ENCODE assay signal across 15 cellular contexts in genomic region chr12:12466157-12466556, GRCh38.
DNase-seq lines count a peak whose midpoint lies in the region; ATAC-seq and TF ChIP-seq lines count a peak whose summit lies in the region.
"Had no signal": no experiment of that assay in that cellular context is flagged by ENCODE, and none has a peak within 500 bp of the region (broad histone marks: within the 10 kb centered on the region; RNA-seq: fewer than 3 reads in every experiment).

No MANE protein-coding gene starts in this region.

- H3K36me3 ChIP-seq in naive thymus-derived CD4-positive, alpha-beta T cell (ENCODE audit: control insufficient read depth in 2 of 3, insufficient read depth in 3 of 3, low read length in 3 of 3): no peaks in the 10 kb centered on the region
- H3K36me3 ChIP-seq: MG63, SJSA1 had no signal

- peak overlapping the region; percentile 18 to 87 for H3K4me3 Mint-ChIP-seq in activated T-cell treated with anti-CD3 and anti-CD28 coated beads, Interleukin-2, amount 50 U/mL, for 72 hours
- H3K4me3 Mint-ChIP-seq in naive thymus-derived CD4-positive, alpha-beta T cell: peak overlapping the region; percentile 37 to 76 (median 70)
- H3K4me3 Mint-ChIP-seq in type B pancreatic cell: no peak overlapping the region
- H3K4me3 Mint-ChIP-seq: neural crest cell had no signal

- peaks cover 86% of the 10 kb centered on the region for H3K4me1 Mint-ChIP-seq in activated T-cell treated with anti-CD3 and anti-CD28 coated beads, Interleukin-2, amount 50 U/mL, for 72 hours (ENCODE audit: low read depth)
- H3K4me1 Mint-ChIP-seq in naive thymus-derived CD4-positive, alpha-beta T cell: peaks cover 22 to 75% (median 59%) of the 10 kb centered on the region in 7 donors
- H3K4me1 Mint-ChIP-seq in type B pancreatic cell (ENCODE audit: unreplicated experiment): no peaks in the 10 kb centered on the region
- H3K4me1 Mint-ChIP-seq: neural crest cell had no signal

- peak; percentile 14 to 51 for ATAC-seq in activated T-cell treated with anti-CD3 and anti-CD28 coated beads, Interleukin-2, amount 50 U/mL, for 72 hours (replicated peaks in 1 of 2)
- ATAC-seq in naive thymus-derived CD4-positive, alpha-beta T cell: peak; percentile 95
- ATAC-seq in HG03039 (IDR thresholded peaks at IDR 0.05; ENCODE audit: unreplicated experiment) (no peak), HG02885 (IDR thresholded peaks at IDR 0.05; ENCODE audit: poor library complexity, unreplicated experiment) (no peak)

- peaks cover 19 to 27% of the 10 kb centered on the region in 2 donors for H3K36me3 Mint-ChIP-seq in activated T-cell treated with anti-CD3 and anti-CD28 coated beads, Interleukin-2, amount 50 U/mL, for 72 hours (ENCODE audit: insufficient read depth in 2 of 2)
- H3K36me3 Mint-ChIP-seq in naive thymus-derived CD4-positive, alpha-beta T cell: peaks cover 19 to 47% (median 39%) of the 10 kb centered on the region in 5 donors
- H3K36me3 Mint-ChIP-seq in type B pancreatic cell: peaks cover 55% of the 10 kb centered on the region

- POLR2A ChIA-PET in naive thymus-derived CD4-positive, alpha-beta T cell (lab: Charles Lee): interaction anchor here (0.6 to 3.7 kb wide), 21 partner anchors 8 to 260 kb away, joined by 3 to 48 read pairs (median 6); partner anchors contain the start of gene BORCS5

- H3K4me1 ChIP-seq in naive thymus-derived CD4-positive, alpha-beta T cell (ENCODE audit: control insufficient read depth in 2 of 2, insufficient read depth in 2 of 2, low read length in 2 of 2): peaks cover 37 to 39% of the 10 kb centered on the region in 2 donors
- H3K4me1 ChIP-seq: SJSA1 had no signal

- H3K27me3 ChIP-seq in naive thymus-derived CD4-positive, alpha-beta T cell (ENCODE audit: control insufficient read depth in 2 of 2, insufficient read depth in 2 of 2, low read length in 2 of 2): no peaks in the 10 kb centered on the region
- H3K27me3 ChIP-seq: MG63, SJSA1 had no signal

- H3K9me3 ChIP-seq in naive thymus-derived CD4-positive, alpha-beta T cell (ENCODE audit: control insufficient read depth in 2 of 3, low read length in 3 of 3): no peaks in the 10 kb centered on the region
- H3K9me3 ChIP-seq: MG63, SJSA1 had no signal

- CTCF ChIA-PET in naive thymus-derived CD4-positive, alpha-beta T cell (lab: Charles Lee): interaction anchor here (0.6 to 2.2 kb wide), 7 partner anchors 8 to 239 kb away, joined by 3 to 8 read pairs (median 3); no protein-coding TSS in a partner anchor

- peak overlapping the region; percentile 75 for H3K27ac ChIP-seq in naive thymus-derived CD4-positive, alpha-beta T cell (ENCODE audit: low read depth, low read length)
- H3K27ac ChIP-seq: SJSA1 had no signal

- intact Hi-C loops in naive thymus-derived CD4-positive, alpha-beta T cell (cut with micrococcal nuclease): loop anchor here (1.0 to 5.0 kb wide), 6 partner anchors 16 to 95 kb away; no protein-coding TSS in a partner anchor

- no peak for TF ChIP-seq CTCF in type B pancreatic cell (conservative IDR thresholded peaks at IDR 0.05)

- H3K27ac Mint-ChIP-seq in activated T-cell treated with anti-CD3 and anti-CD28 coated beads, Interleukin-2, amount 50 U/mL, for 72 hours: peak overlapping the region; percentile 99
- H3K27ac Mint-ChIP-seq in naive thymus-derived CD4-positive, alpha-beta T cell: peak overlapping the region; percentile 90 to 99 (median 97)
- peak overlapping the region; percentile 51 for H3K27ac Mint-ChIP-seq in type B pancreatic cell

- DNase-seq in stimulated activated CD4-positive, alpha-beta T cell treated with anti-CD3 and anti-CD28 coated beads, Interleukin-15, amount 100 ng/mL, for 24 hours: peak; percentile 50
- DNase-seq in stimulated activated CD4-positive, alpha-beta T cell treated with anti-CD3 and anti-CD28 coated beads, Interleukin-12 subunit alpha, Interleukin-12 subunit beta, amount 100 ng/mL, for 4 hours: no peak
- peak in 1 of 2 donors; percentile 57 for DNase-seq in activated T-cell treated with anti-CD3 and anti-CD28 coated beads, Interleukin-2, amount 50 U/mL, for 72 hours
- DNase-seq in naive thymus-derived CD4-positive, alpha-beta T cell: peak in 7 of 9 donors; percentile 79 to 92 (median 87)
- DNase-seq in type B pancreatic cell (ENCODE audit: extremely low spot score, unreplicated experiment) (no peak), NCI-H1417 treated with DMSO at 0.1 percent for 48 hours (lab: John Stamatoyannopoulos, UW) (no peak)
- DNase-seq: ACHN, DND-41, MG63, NCI-H526, substantia nigra had no signal

- H3K4me3 ChIP-seq in naive thymus-derived CD4-positive, alpha-beta T cell (ENCODE audit: low read length): no peak overlapping the region
- H3K4me3 ChIP-seq: MG63, SJSA1 had no signal

- no peaks in the 10 kb centered on the region for H3K27me3 Mint-ChIP-seq in activated T-cell treated with anti-CD3 and anti-CD28 coated beads, Interleukin-2, amount 50 U/mL, for 72 hours (ENCODE audit: low read depth)
- no peaks in the 10 kb centered on the region for H3K27me3 Mint-ChIP-seq in naive thymus-derived CD4-positive, alpha-beta T cell
- H3K27me3 Mint-ChIP-seq in type B pancreatic cell: no peaks in the 10 kb centered on the region

- H3K9me3 Mint-ChIP-seq in activated T-cell treated with anti-CD3 and anti-CD28 coated beads, Interleukin-2, amount 50 U/mL, for 72 hours: peaks cover 1 to 2% of the 10 kb centered on the region in 2 donors
- H3K9me3 Mint-ChIP-seq in naive thymus-derived CD4-positive, alpha-beta T cell: no peaks in the 10 kb centered on the region
- peaks cover 9% of the 10 kb centered on the region for H3K9me3 Mint-ChIP-seq in type B pancreatic cell

Comparison
In these comparisons a context has a peak if more than half of its experiments do, and no peak if none do; other contexts are left out.
1. DNase-seq: peak in stimulated activated CD4-positive, alpha-beta T cell treated with anti-CD3 and anti-CD28 coated beads, Interleukin-15, amount 100 ng/mL, for 24 hours (single experiment) and naive thymus-derived CD4-positive, alpha-beta T cell (7 of 9); none in stimulated activated CD4-positive, alpha-beta T cell treated with anti-CD3 and anti-CD28 coated beads, Interleukin-12 subunit alpha, Interleukin-12 subunit beta, amount 100 ng/mL, for 4 hours (single experiment), type B pancreatic cell (single experiment) and NCI-H1417 treated with DMSO at 0.1 percent for 48 hours (single experiment).
2. ATAC-seq: peak in activated T-cell treated with anti-CD3 and anti-CD28 coated beads, Interleukin-2, amount 50 U/mL, for 72 hours (2 of 2) and naive thymus-derived CD4-positive, alpha-beta T cell (single experiment); none in HG03039 (single experiment) and HG02885 (single experiment).
3. Peak in every context shown above with its lines, with median percentiles within 50 percentile points of each other: H3K27ac Mint-ChIP-seq.